Comparison of ENCODE assay signal across 1 cellular context in genomic region chr1:65503427-65503826, GRCh38.
TF ChIP-seq lines count a peak whose summit lies in the region.

No MANE protein-coding gene starts in this region.

TF ChIP-seq in IMR-90, 13 proteins besides CTCF, POLR2A, EP300 and RAD21 (continued from another document):
- TF ChIP-seq RCOR1 (IDR thresholded peaks at IDR 0.05; ENCODE audit: insufficient replicate concordance, low read length) (no peak), ELK1 (IDR thresholded peaks at IDR 0.05; ENCODE audit: borderline replicate concordance, low read depth, low read length) (no peak), CEBPB (IDR thresholded peaks at IDR 0.05; ENCODE audit: low read depth, low read length) (no peak), SMC3 (IDR thresholded peaks at IDR 0.05; ENCODE audit: low read depth, low read length) (no peak)
